In the genomic region with DNA sequence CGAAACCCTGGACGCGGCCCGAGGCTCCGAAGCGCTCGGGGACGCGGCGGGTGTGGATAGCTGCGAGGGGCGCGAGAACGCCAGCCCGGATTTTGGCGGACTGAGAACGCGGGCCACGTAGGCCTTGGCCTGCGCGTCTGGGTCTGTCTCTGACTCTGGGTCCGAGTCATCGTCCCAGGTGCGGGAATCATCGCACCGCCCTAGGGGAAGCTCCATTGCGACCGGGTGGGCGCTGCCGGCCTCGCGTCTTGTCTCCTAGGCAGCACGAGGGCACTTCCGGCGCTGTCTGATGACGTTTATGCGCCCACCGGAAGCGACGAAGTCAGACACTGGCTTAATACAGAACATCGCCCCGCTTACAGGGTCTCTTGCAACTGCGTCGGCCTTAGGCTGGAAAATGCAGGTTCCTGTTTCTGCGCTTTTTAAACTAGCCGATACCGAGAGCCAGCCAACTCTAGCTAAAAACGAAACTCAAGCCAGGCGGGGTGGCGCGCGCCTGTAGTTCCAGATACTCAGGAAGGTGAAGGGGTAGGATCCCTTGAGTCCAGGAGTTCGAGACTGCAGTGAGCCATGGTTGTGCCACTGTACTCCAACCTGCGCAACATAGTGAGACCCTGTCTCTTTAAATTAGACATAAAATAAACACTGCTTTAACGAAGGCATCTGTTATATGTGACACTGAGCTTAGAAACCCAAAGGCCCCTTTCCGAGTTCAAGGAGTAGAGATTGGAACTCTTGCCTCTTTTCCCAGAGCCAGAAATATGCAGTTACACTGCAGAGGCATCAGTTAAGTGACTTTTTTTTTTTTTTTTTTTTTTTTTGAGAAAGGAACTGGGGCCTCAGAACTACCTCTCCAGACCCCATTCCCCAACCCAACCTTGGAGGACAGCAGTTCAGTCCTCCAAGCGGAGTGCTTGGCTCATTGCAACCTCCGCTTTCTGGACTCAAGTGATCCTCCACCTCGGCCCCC, we compare ENCODE assay signal across 8 cellular contexts. TPM values are rescaled to one million over a fixed set of nuclear protein-coding genes. Genes with fewer than 3 reads are reported as not detected.
DNase-seq lines count a peak whose midpoint lies in the region; ATAC-seq and TF ChIP-seq lines count a peak whose summit lies in the region.

Gene FBXW9, minus strand, starts transcription at position 266 of the 970 bp plus-strand sequence. Its CDS starts 50 bp downstream, at position 216.

- H3K9me3 Mint-ChIP-seq in GM23338 (no peaks in the 10 kb centered on the region; the same call in 2 of the 3 replicates), nephron (no peaks in the 10 kb centered on the region)

- H3K36me3 Mint-ChIP-seq in GM23338 (ENCODE audit: low read depth), result peaks cover 29% of the 10 kb centered on the region
- H3K36me3 Mint-ChIP-seq in nephron (ENCODE audit: low read depth), result peaks cover 14% of the 10 kb centered on the region

- DNase-seq in DMS79 (lab: John Stamatoyannopoulos, UW), result peak; percentile 93
- DNase-seq in GM23338 (ENCODE audit: low spot score), result peak; percentile 97
- DNase-seq in MG63, result peak; percentile 98
- DNase-seq in activated effector memory CD4-positive, alpha-beta T cell treated with Interleukin-2 at 50 U/mL for 16 hours, result peak; percentile 94
- DNase-seq in fibroblast of the aortic adventitia (ENCODE audit: low read depth), result peak; percentile 97
- peak; percentile 95 for DNase-seq in stimulated activated naive CD4-positive, alpha-beta T cell treated with Interleukin-2 at 50 U/mL for 16 hours (lab: John Stamatoyannopoulos, UW)

- peaks cover 39% of the 10 kb centered on the region for H3F3A ChIP-seq in GM23338 (replicated peaks; ENCODE audit: low read depth)

- H3K4me3 Mint-ChIP-seq in GM23338 (peak within 1 kb of the TSS; percentile 90), nephron (peak within 1 kb of the TSS; percentile 93 to 95 (median 94))

- no peaks in the 10 kb centered on the region for H3K79me2 ChIP-seq in GM23338 (replicated peaks; ENCODE audit: insufficient read depth)

- H3K27me3 Mint-ChIP-seq in GM23338 (ENCODE audit: insufficient read depth, low read depth, poor library complexity) (peaks cover 21% of the 10 kb centered on the region), nephron (ENCODE audit: low read depth) (no peaks in the 10 kb centered on the region)

- peak within 1 kb of the TSS; percentile 97 for H3K27ac Mint-ChIP-seq in GM23338
- peak within 1 kb of the TSS; percentile 95 to 98 (median 96) for H3K27ac Mint-ChIP-seq in nephron

- H3K4me1 ChIP-seq in GM23338 (ENCODE audit: insufficient read depth), result 0 out of 2 replicates have a peak, but pooled peaks cover 4% of the 10 kb centered on the region

- H2AFZ ChIP-seq in GM23338, result peak within 1 kb of the TSS; percentile 67; the same call in 1 of the 2 replicates

- H3K36me3 ChIP-seq in GM23338 (ENCODE audit: insufficient read depth) (peaks cover 15% of the 10 kb centered on the region; the same call in 1 of the 2 replicates), MG63 (peaks cover 48% of the 10 kb centered on the region)

- peak; percentile 71 for TF ChIP-seq POLR2A in Raji (IDR thresholded peaks at IDR 0.05; ENCODE audit: insufficient read depth, low read depth, low read length)

- ATAC-seq in GM23338, result peak; percentile 93

- H4K20me1 ChIP-seq in GM23338 (replicated peaks; ENCODE audit: insufficient read depth), result peaks cover 9% of the 10 kb centered on the region; the same call in 1 of the 2 replicates

- H3K4me3 ChIP-seq in GM23338 (peak within 1 kb of the TSS; percentile 90), MG63 (peak within 1 kb of the TSS; percentile 82), fibroblast of the aortic adventitia (ENCODE audit: low read depth, low read length) (peak within 1 kb of the TSS; percentile 91)

- no peaks in the 10 kb centered on the region for H3K9me2 ChIP-seq in GM23338 (ENCODE audit: insufficient read depth)

- H3K27ac ChIP-seq in GM23338 (ENCODE audit: low read depth), result peak within 1 kb of the TSS; percentile 93

- H3K4me2 ChIP-seq in GM23338, result peak within 1 kb of the TSS; percentile 78

- H3K27me3 ChIP-seq in GM23338 (ENCODE audit: insufficient read depth), result no peaks in the 10 kb centered on the region
- H3K27me3 ChIP-seq in MG63, result no peaks in the 10 kb centered on the region

- TF ChIP-seq CTCF in GM23338 (conservative IDR thresholded peaks at IDR 0.05; ENCODE audit: low read depth in 2 of 2), result no peak
- TF ChIP-seq CTCF in fibroblast of the aortic adventitia (IDR thresholded peaks at IDR 0.05; ENCODE audit: insufficient read depth, low read length), result no peak
- TF ChIP-seq CTCF in nephron (IDR thresholded peaks at IDR 0.05; ENCODE audit: unreplicated experiment in 3 of 3), result no peak

- H3K4me1 Mint-ChIP-seq in GM23338 (peaks cover 5% of the 10 kb centered on the region), nephron (peaks cover 10% of the 10 kb centered on the region)

- H3K9me3 ChIP-seq in MG63, result no peaks in the 10 kb centered on the region

TF ChIP-seq in GM23338, 12 proteins besides CTCF, POLR2A, EP300 and RAD21 (continues in another document):
- TF ChIP-seq JUNB (IDR thresholded peaks at IDR 0.05; ENCODE audit: unreplicated experiment) (no peak), CREB1 (CRISPR knock-in tag; IDR thresholded peaks at IDR 0.05; ENCODE audit: low read depth) (peak; percentile 98), EZH2 (IDR thresholded peaks at IDR 0.05; ENCODE audit: low read depth, unreplicated experiment) (no peak), ZNF462 (CRISPR knock-in tag; IDR thresholded peaks at IDR 0.05) (no peak), POLR2AphosphoS5 (IDR thresholded peaks at IDR 0.05; ENCODE audit: low read depth) (peak; percentile 89), STAT1 (IDR thresholded peaks at IDR 0.05; ENCODE audit: unreplicated experiment) (no peak), NANOG (IDR thresholded peaks at IDR 0.05; ENCODE audit: borderline replicate concordance) (no peak), ZNF331 (CRISPR knock-in tag; IDR thresholded peaks at IDR 0.05; ENCODE audit: low read depth) (no peak)

RNA-seq across cellular contexts. Expression of gene FBXW9, which starts in this region (rescaled TPM):
- 12.3 and 19.4 TPM in 2 replicates for total RNA-seq in GM23338 (2014; rRNA removed; shearing (Covaris generic))
- 6.6 and 8.2 TPM in 2 replicates for polyA plus RNA-seq in GM23338 (2016; fragmentation: Nextera tagmentation; extraction: Ambion mirVana)
- total RNA-seq in MG63 (2014; rRNA removed; shearing (Covaris generic); ENCODE audit: low replicate concordance), result 31.3 and 46.1 TPM in 2 replicates
- 7.2 and 8.9 TPM in 2 replicates for total RNA-seq in fibroblast of the aortic adventitia (ENCODE audit: low replicate concordance)

Comparison
In these comparisons a context has a peak if more than half of its experiments do, and no peak if none do; other contexts are left out.
1. Peak in every context shown above with its lines: DNase-seq, ATAC-seq, H3K4me3 ChIP-seq and H3K27ac ChIP-seq.